16 cellular contexts compared by ENCODE assay signal in genomic region chr15:100734606-100735005, GRCh38.
"Had no signal": no experiment of that assay in that cellular context is flagged by ENCODE, and none has a peak within 500 bp of the region (broad histone marks: within the 10 kb centered on the region; RNA-seq: fewer than 3 reads in every experiment).

No MANE protein-coding gene starts in this region.

- H3K9me3 ChIP-seq: left ventricle myocardium inferior, mucosa of descending colon, tibial artery had no signal

- DNase-seq: activated B cell treated with CpG ODN at 0.5 μM for 24 hours; activated CD4-positive, alpha-beta memory T cell treated with anti-CD3 and anti-CD28 coated beads, Interleukin-2, amount 10 ng/mL, durations not matched to agents 7 days and 5 days; activated CD4-positive, alpha-beta T cell treated with anti-CD3 and anti-CD28 coated beads for 4 hours; activated naive CD4-positive, alpha-beta T cell treated with anti-CD3 and anti-CD28 coated beads for 36 hours; activated T-cell treated with anti-CD3 and anti-CD28 coated beads, Interleukin-2, amount 50 U/mL, for 24 hours; anterior cingulate cortex; central memory CD4-positive, alpha-beta T cell; immature natural killer cell; kidney glomerular epithelial cell; left ventricle myocardium inferior; mucosa of descending colon; naive B cell; stimulated activated naive CD8-positive, alpha-beta T cell treated with anti-CD3 and anti-CD28 coated beads, Interleukin-15, Interleukin-2, amounts not matched to agents 100 U/mL and 50 U/mL, for 24 hours; T-helper 9 cell had no signal

- H3K4me3 ChIP-seq: coronary artery, left ventricle myocardium inferior, mucosa of descending colon, tibial artery had no signal

- H3K36me3 ChIP-seq: left ventricle myocardium inferior, tibial artery had no signal

- H3K27ac ChIP-seq: coronary artery, left ventricle myocardium inferior, tibial artery had no signal

- H3K27me3 ChIP-seq: tibial artery had no signal

- ATAC-seq: mucosa of descending colon; stimulated activated naive CD8-positive, alpha-beta T cell treated with anti-CD3 and anti-CD28 coated beads, Interleukin-15, Interleukin-2, amounts not matched to agents 100 U/mL and 50 U/mL, for 24 hours had no signal
